In the genomic region with DNA sequence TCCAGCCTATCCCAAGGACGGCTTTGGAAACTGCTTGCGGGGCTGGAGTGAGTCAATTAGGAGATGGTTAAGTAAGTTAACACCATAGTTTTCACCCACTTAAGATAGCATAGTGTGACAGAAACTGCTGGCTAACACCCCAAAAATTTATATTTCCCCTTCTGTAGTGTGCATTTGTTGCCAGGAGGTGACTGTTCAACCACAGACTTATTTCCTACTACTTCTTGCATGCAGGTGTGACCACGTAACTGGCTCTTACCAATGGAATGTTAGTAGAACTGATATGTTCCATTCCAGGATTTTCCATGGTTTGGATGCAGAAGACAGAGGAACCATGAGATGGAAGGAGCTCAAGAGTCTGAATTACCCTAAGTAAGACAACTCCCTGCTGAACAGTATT, we compare ENCODE assay signal across 24 cellular contexts. TPM values are rescaled to one million over a fixed set of nuclear protein-coding genes. Genes with fewer than 3 reads are reported as not detected.
A peak's percentile ranks its signal among the peaks of the same experiment; 100 is the strongest.
DNase-seq lines count a peak whose midpoint lies in the region; ATAC-seq, FAIRE-seq and TF ChIP-seq lines count a peak whose summit lies in the region.
"Had no signal": no experiment of that assay in that cellular context is flagged by ENCODE, and none has a peak within 500 bp of the region (broad histone marks: within the 10 kb centered on the region; RNA-seq: fewer than 3 reads in every experiment).

No MANE protein-coding gene starts in this region.

- TF ChIP-seq CTCF in astrocyte of the cerebellum (IDR thresholded peaks at IDR 0.05; ENCODE audit: low read depth, low read length, missing control alignments), result no peak

- H3K4me3 ChIP-seq in astrocyte of the cerebellum (ENCODE audit: low read depth, low read length), result no peak overlapping the region
- H3K4me3 ChIP-seq: BLaER1 treated with 17β-estradiol and CSF1 and Interleukin-3, amounts not matched to agents 10 nM and 100 nM; Peyer's patch had no signal

- in situ Hi-C loops in ACHN (cut with HindIII; ENCODE audit: low pct_ligation_motif_present, low pct_unique_long_range_greater_than_20kb, low sequenced_read_pairs) (no loop called here), astrocyte of the cerebellum (cut with HindIII; ENCODE audit: low sequenced_read_pairs) (no loop called here)

- no peak for ATAC-seq in HG02759 (IDR thresholded peaks at IDR 0.05; ENCODE audit: unreplicated experiment)
- ATAC-seq in GM21367 (IDR thresholded peaks at IDR 0.05; ENCODE audit: unreplicated experiment), result no peak
- ATAC-seq: CD8-positive, alpha-beta T cell had no signal

- FAIRE-seq in HTR-8/SVneo (lab: Jason Lieb, UNC), result peak; percentile 92
- FAIRE-seq: A204.1, GM19239, H54 had no signal

- peak; percentile 69 for DNase-seq in ACHN
- DNase-seq in HTR-8/SVneo (ENCODE audit: insufficient read length, low spot score), result no peak
- peak; percentile 16 for DNase-seq in astrocyte of the cerebellum (ENCODE audit: low read depth)
- peak; percentile 33 for DNase-seq in renal cortical epithelial cell (ENCODE audit: low read depth)
- no peak for DNase-seq in T1000 (lab: John Stamatoyannopoulos, UW)
- DNase-seq: AML-193; Caco-2; CD8-positive, alpha-beta T cell; NCI-H1048; NCI-H1417; NCI-H1694; NCI-H2029 treated with DMSO at 0.1 percent for 48 hours; NCI-H69; Peyer's patch; SK-N-SH; SW 1271 had no signal

RNA-seq across cellular contexts. Expression of gene SLC35F4, which starts 52.9 kb away (rescaled TPM):
- total RNA-seq in renal cortical epithelial cell, result 0.05 and 0.17 TPM in 2 replicates
- total RNA-seq: Caco-2; CD8-positive, alpha-beta T cell; NCI-H460; OCI-LY7; Peyer's patch had no signal

Comparison
In these comparisons a context has a peak if more than half of its experiments do, and no peak if none do; other contexts are left out.
1. DNase-seq: peak in ACHN (single experiment), astrocyte of the cerebellum (single experiment) and renal cortical epithelial cell (single experiment); none in HTR-8/SVneo (single experiment) and T1000 (single experiment).